ENCODE assay signal across 8 cellular contexts in the genomic region with DNA sequence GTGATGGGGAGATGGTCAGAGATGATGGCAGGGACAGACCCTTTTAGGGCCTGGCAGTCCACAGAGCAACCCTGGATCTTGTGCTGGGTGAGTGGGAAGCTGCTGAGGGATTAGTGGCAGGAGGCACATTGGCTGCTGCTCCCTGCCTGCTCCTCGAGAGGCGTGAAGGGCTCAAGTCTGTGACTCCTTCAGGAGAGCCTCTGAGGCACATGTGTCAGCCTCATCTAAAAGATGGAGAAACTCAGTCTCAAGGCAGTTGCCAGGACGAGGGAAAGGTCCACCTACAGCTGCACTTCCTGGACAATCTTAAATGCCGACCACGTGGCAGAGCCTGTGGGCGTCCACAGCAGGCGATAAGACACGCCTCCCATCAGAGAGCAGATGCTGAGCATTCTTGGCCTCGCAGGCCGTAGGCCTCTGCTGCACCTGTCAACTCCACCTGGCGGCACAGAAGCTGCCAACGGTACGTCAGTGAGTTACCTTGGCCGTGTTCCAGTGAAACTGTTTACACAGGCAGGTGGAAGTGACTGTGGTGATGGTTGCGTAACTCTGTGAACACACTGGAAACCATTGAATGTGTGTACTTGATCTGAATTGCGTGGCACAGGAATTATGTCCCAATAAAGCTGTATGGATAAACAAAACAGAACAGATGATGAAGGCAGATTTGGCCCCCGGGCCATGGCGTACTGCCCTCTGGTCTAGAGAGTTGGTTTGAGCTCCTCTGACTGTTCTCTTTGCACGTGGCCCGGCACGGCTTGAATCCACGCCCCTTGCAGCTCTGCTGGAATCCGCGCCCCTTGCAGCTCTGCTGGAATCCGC.
DNase-seq lines count a peak whose midpoint lies in the region; ATAC-seq and TF ChIP-seq lines count a peak whose summit lies in the region.

No MANE protein-coding gene starts in this region.

- no peak overlapping the region for H3K4me3 ChIP-seq in esophagus muscularis mucosa

- no peak overlapping the region for H3K27ac ChIP-seq in esophagus muscularis mucosa (replicated peaks in 1 of 4)

- no peak for TF ChIP-seq CTCF in esophagus muscularis mucosa (IDR thresholded peaks at IDR 0.05)

- H3K4me3 Mint-ChIP-seq in activated T-helper 17 cell treated with anti-CD3 and anti-CD28 coated beads, Interleukin-2, amount 50 U/mL, for 72 hours, result no peak overlapping the region

- peaks cover 66% of the 10 kb centered on the region for H3K36me3 Mint-ChIP-seq in activated T-helper 17 cell treated with anti-CD3 and anti-CD28 coated beads, Interleukin-2, amount 50 U/mL, for 72 hours (ENCODE audit: low read depth)

- DNase-seq in NCI-H2196 (lab: John Stamatoyannopoulos, UW; ENCODE audit: unreplicated experiment) (peak; percentile 98), left kidney (ENCODE audit: low read depth, low spot score) (peak; percentile 40), DMS114 treated with DMSO at 0.1 percent for 48 hours (lab: John Stamatoyannopoulos, UW; ENCODE audit: unreplicated experiment) (no peak), esophagus muscularis mucosa (ENCODE audit: extremely low spot score) (no peak)

- WGBS in esophagus muscularis mucosa, result 75% methylated on average over 25 of the region's 25 CpGs

- H3K9me3 ChIP-seq in esophagus muscularis mucosa, result no peaks in the 10 kb centered on the region

- no peaks in the 10 kb centered on the region for H3K27me3 ChIP-seq in esophagus muscularis mucosa

- no peak for TF ChIP-seq EP300 in esophagus muscularis mucosa (IDR thresholded peaks at IDR 0.05)

- H3K4me1 ChIP-seq in esophagus muscularis mucosa, result peaks cover 17 to 34% (median 25%) of the 10 kb centered on the region in 4 donors

- peaks cover 16% of the 10 kb centered on the region for H3K4me1 Mint-ChIP-seq in activated T-helper 17 cell treated with anti-CD3 and anti-CD28 coated beads, Interleukin-2, amount 50 U/mL, for 72 hours

- intact Hi-C loops in esophagus muscularis mucosa (cut with DNase I), result no loop called here

- H3K27me3 Mint-ChIP-seq in activated T-helper 17 cell treated with anti-CD3 and anti-CD28 coated beads, Interleukin-2, amount 50 U/mL, for 72 hours, result no peaks in the 10 kb centered on the region

- TF ChIP-seq POLR2A in esophagus muscularis mucosa (IDR thresholded peaks at IDR 0.05; ENCODE audit: low read depth), result no peak

- peak overlapping the region; percentile 72 for H3K27ac Mint-ChIP-seq in activated T-helper 17 cell treated with anti-CD3 and anti-CD28 coated beads, Interleukin-2, amount 50 U/mL, for 72 hours

- ATAC-seq in HG02870 (IDR thresholded peaks at IDR 0.05; ENCODE audit: unreplicated experiment) (peak; percentile 64), HG03571 (IDR thresholded peaks at IDR 0.05; ENCODE audit: unreplicated experiment) (no peak), GM18868 (IDR thresholded peaks at IDR 0.05; ENCODE audit: unreplicated experiment) (no peak)
- peak; percentile 75 for ATAC-seq in activated T-helper 17 cell treated with anti-CD3 and anti-CD28 coated beads, Interleukin-2, amount 50 U/mL, for 72 hours (replicated peaks)

- H3K9me3 Mint-ChIP-seq in activated T-helper 17 cell treated with anti-CD3 and anti-CD28 coated beads, Interleukin-2, amount 50 U/mL, for 72 hours, result no peaks in the 10 kb centered on the region

- H3K36me3 ChIP-seq in esophagus muscularis mucosa, result peaks cover 12 to 57% (median 33%) of the 10 kb centered on the region in 4 donors

Comparison
In these comparisons a context has a peak if more than half of its experiments do, and no peak if none do; other contexts are left out.
1. ATAC-seq: peak in HG02870 (single experiment) and activated T-helper 17 cell treated with anti-CD3 and anti-CD28 coated beads, Interleukin-2, amount 50 U/mL, for 72 hours (single experiment); none in HG03571 (single experiment) and GM18868 (single experiment).
2. DNase-seq: peak in NCI-H2196 (single experiment) and left kidney (single experiment); none in DMS114 treated with DMSO at 0.1 percent for 48 hours (single experiment) and esophagus muscularis mucosa (single experiment).